ENCODE assay signal across 27 cellular contexts in genomic region chr14:26707234-26707633, GRCh38.
DNase-seq lines count a peak whose midpoint lies in the region; ATAC-seq, FAIRE-seq and TF ChIP-seq lines count a peak whose summit lies in the region.
"Had no signal": no experiment of that assay in that cellular context is flagged by ENCODE, and none has a peak within 500 bp of the region (broad histone marks: within the 10 kb centered on the region; RNA-seq: fewer than 3 reads in every experiment).

No MANE protein-coding gene starts in this region.

- TF ChIP-seq CTCF in cardiac fibroblast (IDR thresholded peaks at IDR 0.05; ENCODE audit: low read depth, low read length) (no peak), fibroblast of the aortic adventitia (IDR thresholded peaks at IDR 0.05; ENCODE audit: insufficient read depth, low read length) (no peak)

- ATAC-seq in HG03135 (IDR thresholded peaks at IDR 0.05; ENCODE audit: unreplicated experiment) (no peak), HG02642 (IDR thresholded peaks at IDR 0.05; ENCODE audit: poor library complexity, unreplicated experiment) (no peak)
- ATAC-seq: GM12878 had no signal

- DNase-seq in HTR-8/SVneo (ENCODE audit: insufficient read length, low spot score) (no peak), cardiac fibroblast (ENCODE audit: low read depth in 2 of 2) (peak; percentile 34 to 70), fibroblast of the aortic adventitia (ENCODE audit: low read depth) (peak; percentile 44), pulmonary artery endothelial cell (ENCODE audit: low read depth, low spot score) (peak; percentile 1), mucosa of gallbladder (ENCODE audit: low spot score) (no peak)
- DNase-seq: 8988T; ACHN; BE2C; C1 segment of cervical spinal cord; CD4-positive, alpha-beta memory T cell; CD4-positive, CD25-positive, alpha-beta regulatory T cell; CD8-positive, alpha-beta memory T cell; COR-L47; DMS 273 treated with DMSO at 0.1 percent for 48 hours; DMS153; DMS53; DMS79; DND-41; EL; GDM1 had no signal

- FAIRE-seq in HTR-8/SVneo (lab: Jason Lieb, UNC), result peak; percentile 48
- FAIRE-seq: A204.1, GM12878, GM12892, GM18507 had no signal

- H3K4me3 ChIP-seq in cardiac fibroblast (replicated peaks in 1 of 2; ENCODE audit: low read depth in 2 of 2, low read length in 2 of 2), result no peak overlapping the region
- H3K4me3 ChIP-seq in fibroblast of the aortic adventitia (ENCODE audit: low read depth, low read length), result no peak overlapping the region
- H3K4me3 ChIP-seq: BLaER1, GM12878 had no signal

Comparison
In these comparisons a context has a peak if more than half of its experiments do, and no peak if none do; other contexts are left out.
1. DNase-seq: peak in cardiac fibroblast (2 of 2), fibroblast of the aortic adventitia (single experiment) and pulmonary artery endothelial cell (single experiment); none in HTR-8/SVneo (single experiment) and mucosa of gallbladder (single experiment).